In the genomic region with DNA sequence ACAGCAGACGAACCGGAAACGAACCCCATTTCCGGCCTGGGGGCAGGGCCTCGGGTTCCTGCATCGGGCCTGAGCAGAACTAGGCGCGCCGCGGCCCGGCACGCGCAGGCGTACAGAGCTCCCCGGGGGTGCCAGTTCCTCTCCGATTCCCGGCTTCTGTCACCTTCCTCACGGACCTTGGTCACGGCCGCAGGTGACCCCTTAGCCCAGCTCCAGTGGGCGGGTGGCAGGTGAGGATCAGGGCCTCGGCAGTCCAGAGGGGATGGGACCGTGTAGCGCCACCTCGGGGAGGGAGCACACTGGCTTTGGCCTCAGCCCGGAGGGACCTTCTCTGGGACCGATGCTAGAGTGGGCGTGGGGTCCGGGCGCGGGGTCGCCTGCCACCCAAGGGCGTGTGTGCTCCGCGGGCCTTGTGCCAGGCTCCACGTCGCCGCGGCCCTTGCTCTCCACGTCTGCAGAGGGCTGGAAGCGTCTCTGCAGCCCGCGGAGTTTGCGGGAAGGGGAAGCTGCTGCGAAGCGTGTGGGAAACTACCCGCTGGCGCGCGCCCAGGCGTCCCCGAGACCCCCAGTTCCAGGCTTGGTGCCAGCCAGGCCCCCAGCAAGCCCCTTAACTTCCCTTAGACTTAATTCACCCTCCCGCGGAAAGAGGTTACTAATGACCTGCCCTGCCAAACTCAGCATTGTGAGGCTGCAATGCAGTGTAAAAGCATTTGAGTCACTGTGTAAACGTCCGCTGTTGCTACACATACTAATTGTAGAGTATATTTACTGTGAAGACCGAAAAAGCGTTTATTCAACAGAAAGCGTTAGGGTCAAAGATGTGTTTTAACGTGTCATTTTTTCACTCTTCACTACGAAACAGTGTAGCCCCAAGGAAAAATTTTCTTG, we compare ENCODE assay signal across 1 cellular context.
TF ChIP-seq lines count a peak whose summit lies in the region.

TSS of gene TRAPPC12 (plus strand) at position 48 of the 888 bp plus-strand sequence. CDS start 7,930 bp downstream, outside the sequence.

TF ChIP-seq in HEK293, 187 proteins besides CTCF, POLR2A, EP300 and RAD21 (continued from another document):
- TF ChIP-seq, protein P1, sequence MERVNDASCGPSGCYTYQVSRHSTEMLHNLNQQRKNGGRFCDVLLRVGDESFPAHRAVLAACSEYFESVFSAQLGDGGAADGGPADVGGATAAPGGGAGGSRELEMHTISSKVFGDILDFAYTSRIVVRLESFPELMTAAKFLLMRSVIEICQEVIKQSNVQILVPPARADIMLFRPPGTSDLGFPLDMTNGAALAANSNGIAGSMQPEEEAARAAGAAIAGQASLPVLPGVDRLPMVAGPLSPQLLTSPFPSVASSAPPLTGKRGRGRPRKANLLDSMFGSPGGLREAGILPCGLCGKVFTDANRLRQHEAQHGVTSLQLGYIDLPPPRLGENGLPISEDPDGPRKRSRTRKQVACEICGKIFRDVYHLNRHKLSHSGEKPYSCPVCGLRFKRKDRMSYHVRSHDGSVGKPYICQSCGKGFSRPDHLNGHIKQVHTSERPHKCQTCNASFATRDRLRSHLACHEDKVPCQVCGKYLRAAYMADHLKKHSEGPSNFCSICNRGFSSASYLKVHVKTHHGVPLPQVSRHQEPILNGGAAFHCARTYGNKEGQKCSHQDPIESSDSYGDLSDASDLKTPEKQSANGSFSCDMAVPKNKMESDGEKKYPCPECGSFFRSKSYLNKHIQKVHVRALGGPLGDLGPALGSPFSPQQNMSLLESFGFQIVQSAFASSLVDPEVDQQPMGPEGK (tag by site-specific recombination; IDR thresholded peaks at IDR 0.05), result peak; percentile 66; the same call in 1 of the 2 replicates
- TF ChIP-seq ZNF629 (tag by site-specific recombination; IDR thresholded peaks at IDR 0.05) (0 out of 2 replicates have a peak, but pooled peaks have one; percentile 23), SP3 (tag by site-specific recombination; IDR thresholded peaks at IDR 0.05) (peak; percentile 78), ZEB2 (tag by site-specific recombination; IDR thresholded peaks at IDR 0.05) (peak; percentile 46; the same call in 1 of the 2 replicates), ZNF561 (tag by site-specific recombination; IDR thresholded peaks at IDR 0.05; ENCODE audit: borderline replicate concordance) (0 out of 2 replicates have a peak, but pooled peaks have one; percentile 48), ZFP69B (tag by site-specific recombination; IDR thresholded peaks at IDR 0.05) (no peak), ZBTB48 (tag by site-specific recombination; IDR thresholded peaks at IDR 0.05) (peak; percentile 70; the same call in 1 of the 2 replicates), ZNF335 (tag by site-specific recombination; conservative IDR thresholded peaks at IDR 0.05) (peak; percentile 96)
- TF ChIP-seq, protein P2, sequence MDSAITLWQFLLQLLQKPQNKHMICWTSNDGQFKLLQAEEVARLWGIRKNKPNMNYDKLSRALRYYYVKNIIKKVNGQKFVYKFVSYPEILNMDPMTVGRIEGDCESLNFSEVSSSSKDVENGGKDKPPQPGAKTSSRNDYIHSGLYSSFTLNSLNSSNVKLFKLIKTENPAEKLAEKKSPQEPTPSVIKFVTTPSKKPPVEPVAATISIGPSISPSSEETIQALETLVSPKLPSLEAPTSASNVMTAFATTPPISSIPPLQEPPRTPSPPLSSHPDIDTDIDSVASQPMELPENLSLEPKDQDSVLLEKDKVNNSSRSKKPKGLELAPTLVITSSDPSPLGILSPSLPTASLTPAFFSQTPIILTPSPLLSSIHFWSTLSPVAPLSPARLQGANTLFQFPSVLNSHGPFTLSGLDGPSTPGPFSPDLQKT (IDR thresholded peaks at IDR 0.05; ENCODE audit: borderline replicate concordance, low read depth, low read length), result peak; percentile 77; the same call in 1 of the 2 replicates
- TF ChIP-seq, protein P3, sequence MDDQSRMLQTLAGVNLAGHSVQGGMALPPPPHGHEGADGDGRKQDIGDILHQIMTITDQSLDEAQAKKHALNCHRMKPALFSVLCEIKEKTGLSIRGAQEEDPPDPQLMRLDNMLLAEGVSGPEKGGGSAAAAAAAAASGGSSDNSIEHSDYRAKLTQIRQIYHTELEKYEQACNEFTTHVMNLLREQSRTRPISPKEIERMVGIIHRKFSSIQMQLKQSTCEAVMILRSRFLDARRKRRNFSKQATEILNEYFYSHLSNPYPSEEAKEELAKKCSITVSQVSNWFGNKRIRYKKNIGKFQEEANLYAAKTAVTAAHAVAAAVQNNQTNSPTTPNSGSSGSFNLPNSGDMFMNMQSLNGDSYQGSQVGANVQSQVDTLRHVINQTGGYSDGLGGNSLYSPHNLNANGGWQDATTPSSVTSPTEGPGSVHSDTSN (CRISPR knock-in tag; IDR thresholded peaks at IDR 0.05), result peak; percentile 87; the same call in 1 of the 2 replicates
